In the genomic region with DNA sequence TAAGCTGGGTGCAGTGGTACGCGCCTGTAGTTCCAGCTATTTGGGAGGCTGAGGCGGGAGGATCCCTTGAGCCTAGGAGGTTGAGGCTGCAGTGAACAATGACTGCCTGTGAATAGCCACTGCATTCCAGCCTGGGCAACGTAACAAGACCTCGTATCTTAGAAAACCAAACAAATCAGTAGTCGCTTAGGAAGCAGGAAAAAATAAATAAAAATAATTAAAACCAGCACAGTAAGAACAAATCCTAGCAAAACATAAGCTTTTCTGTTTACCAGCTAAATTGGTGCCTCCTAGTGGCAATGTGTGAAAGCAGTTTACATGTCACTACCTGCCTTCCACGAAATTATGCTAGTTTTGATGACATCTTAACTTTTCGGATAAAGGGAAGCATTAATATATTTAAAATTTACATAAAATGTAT, we compare ENCODE assay signal across 8 cellular contexts.
A peak's percentile ranks its signal among the peaks of the same experiment; 100 is the strongest.
DNase-seq lines count a peak whose midpoint lies in the region; ATAC-seq lines count a peak whose summit lies in the region.

No MANE protein-coding gene starts in this region.

- no peak for ATAC-seq in stimulated activated naive CD8-positive, alpha-beta T cell treated with anti-CD3 and anti-CD28 coated beads, Interleukin-15, Interleukin-2, amounts not matched to agents 100 U/mL and 50 U/mL, for 24 hours
- ATAC-seq in central memory CD8-positive, alpha-beta T cell (replicated peaks; ENCODE audit: extremely low read depth, poor library complexity, severe bottlenecking) = no peak

- H3K27ac Mint-ChIP-seq in stimulated activated naive CD8-positive, alpha-beta T cell treated with anti-CD3 and anti-CD28 coated beads, Interleukin-15, Interleukin-2, amounts not matched to agents 100 ng/mL and 50 ng/mL, for 24 hours = no peak overlapping the region
- peak overlapping the region; percentile 94 for H3K27ac Mint-ChIP-seq in central memory CD8-positive, alpha-beta T cell (ENCODE audit: low read depth)

- peaks cover 29% of the 10 kb centered on the region for H3K36me3 Mint-ChIP-seq in stimulated activated naive CD8-positive, alpha-beta T cell treated with anti-CD3 and anti-CD28 coated beads, Interleukin-15, Interleukin-2, amounts not matched to agents 100 ng/mL and 50 ng/mL, for 24 hours (ENCODE audit: low read depth)
- peaks cover 34% of the 10 kb centered on the region for H3K36me3 Mint-ChIP-seq in central memory CD8-positive, alpha-beta T cell (ENCODE audit: insufficient read depth)

- no peaks in the 10 kb centered on the region for H3K27me3 Mint-ChIP-seq in stimulated activated naive CD8-positive, alpha-beta T cell treated with anti-CD3 and anti-CD28 coated beads, Interleukin-15, Interleukin-2, amounts not matched to agents 100 ng/mL and 50 ng/mL, for 24 hours
- no peaks in the 10 kb centered on the region for H3K27me3 Mint-ChIP-seq in central memory CD8-positive, alpha-beta T cell

- H3K4me1 Mint-ChIP-seq in stimulated activated naive CD8-positive, alpha-beta T cell treated with anti-CD3 and anti-CD28 coated beads, Interleukin-15, Interleukin-2, amounts not matched to agents 100 ng/mL and 50 ng/mL, for 24 hours (ENCODE audit: low read depth) = peaks cover 41% of the 10 kb centered on the region
- peaks cover 29% of the 10 kb centered on the region for H3K4me1 Mint-ChIP-seq in central memory CD8-positive, alpha-beta T cell

- DNase-seq in stimulated activated naive CD8-positive, alpha-beta T cell treated with anti-CD3 and anti-CD28 coated beads, Interleukin-15, Interleukin-2, amounts not matched to agents 100 U/mL and 50 U/mL, for 24 hours = no peak
- DNase-seq in NOMO-1 treated with DMSO at 0.1 percent for 48 hours (lab: John Stamatoyannopoulos, UW; ENCODE audit: unreplicated experiment) (peak; percentile 49), midbrain (lab: John Stamatoyannopoulos, UW) (peak; percentile 28)
- DNase-seq in central memory CD8-positive, alpha-beta T cell (ENCODE audit: low spot score in 2 of 2) = no peak
- no peak for DNase-seq in stimulated activated CD4-positive, alpha-beta T cell treated with anti-CD3 and anti-CD28 coated beads, Interleukin-4, amount 100 ng/mL, for 1 hour
- no peak for DNase-seq in stimulated activated CD4-positive, alpha-beta T cell treated with anti-CD3 and anti-CD28 coated beads, Interleukin-4, amount 100 ng/mL, for 24 hours
- DNase-seq in activated CD4-positive, alpha-beta T cell treated with anti-CD3 and anti-CD28 coated beads for 1 hour = no peak

- peak overlapping the region; percentile 87 for H3K4me3 Mint-ChIP-seq in stimulated activated naive CD8-positive, alpha-beta T cell treated with anti-CD3 and anti-CD28 coated beads, Interleukin-15, Interleukin-2, amounts not matched to agents 100 ng/mL and 50 ng/mL, for 24 hours
- H3K4me3 Mint-ChIP-seq in central memory CD8-positive, alpha-beta T cell = peak overlapping the region; percentile 88

- H3K9me3 Mint-ChIP-seq in stimulated activated naive CD8-positive, alpha-beta T cell treated with anti-CD3 and anti-CD28 coated beads, Interleukin-15, Interleukin-2, amounts not matched to agents 100 ng/mL and 50 ng/mL, for 24 hours = no peaks in the 10 kb centered on the region
- no peaks in the 10 kb centered on the region for H3K9me3 Mint-ChIP-seq in central memory CD8-positive, alpha-beta T cell

Comparison
In these comparisons a context has a peak if more than half of its experiments do, and no peak if none do; other contexts are left out.
1. DNase-seq: peak in NOMO-1 treated with DMSO at 0.1 percent for 48 hours (single experiment) and midbrain (single experiment); none in stimulated activated naive CD8-positive, alpha-beta T cell treated with anti-CD3 and anti-CD28 coated beads, Interleukin-15, Interleukin-2, amounts not matched to agents 100 U/mL and 50 U/mL, for 24 hours (single experiment), central memory CD8-positive, alpha-beta T cell (0 of 2), stimulated activated CD4-positive, alpha-beta T cell treated with anti-CD3 and anti-CD28 coated beads, Interleukin-4, amount 100 ng/mL, for 1 hour (single experiment), stimulated activated CD4-positive, alpha-beta T cell treated with anti-CD3 and anti-CD28 coated beads, Interleukin-4, amount 100 ng/mL, for 24 hours (single experiment) and activated CD4-positive, alpha-beta T cell treated with anti-CD3 and anti-CD28 coated beads for 1 hour (single experiment).